Comparison of ENCODE assay signal across 8 cellular contexts in genomic region chr11:77820565-77821348, GRCh38. TPM values are rescaled to one million over a fixed set of nuclear protein-coding genes. Genes with fewer than 3 reads are reported as not detected.
DNase-seq lines count a peak whose midpoint lies in the region; ATAC-seq, FAIRE-seq and TF ChIP-seq lines count a peak whose summit lies in the region.

AAMDC (plus strand) TSS chr11:77821144; CDS start chr11:77842497, 21,353 bp downstream.
RSF1 (minus strand) TSS chr11:77820722; CDS start chr11:77820714, 8 bp downstream.

- H4K20me1 ChIP-seq in H9 (ENCODE audit: control insufficient read depth, insufficient read depth, insufficient read length) = no peaks in the 10 kb centered on the region

- no peak within 1 kb of the TSS for H3T11ph ChIP-seq in H9 (ENCODE audit: low read length)

- H3K27me3 Mint-ChIP-seq in H9 (ENCODE audit: low read depth) = no peaks in the 10 kb centered on the region; the same call in 1 of the 2 replicates

- H3K4me1 ChIP-seq in H9 (ENCODE audit: insufficient read depth, low read length) (no peaks in the 10 kb centered on the region), foreskin keratinocyte (no peaks in the 10 kb centered on the region), neuron (ENCODE audit: insufficient read depth, low read length) (peaks cover 14% of the 10 kb centered on the region), subcutaneous abdominal adipose tissue (ENCODE audit: control insufficient read depth in 5 of 5, insufficient read depth in 5 of 5, low read length in 5 of 5) (peaks cover 3 to 44% (median 34%) of the 10 kb centered on the region in 5 donors)

- H3K79me2 ChIP-seq in H9 (ENCODE audit: insufficient read depth, low read length) = peaks cover 23% of the 10 kb centered on the region

- H4K5ac ChIP-seq in H9 (ENCODE audit: insufficient read length, low read depth, low read length) = no peak within 1 kb of the TSS

- peaks cover 8 to 18% of the 10 kb centered on the region in 2 experiments for H3K4me1 Mint-ChIP-seq in H9

- H3K18ac ChIP-seq in H9 (ENCODE audit: insufficient read length, low read depth, low read length) = peak within 1 kb of the TSS; percentile 96

- H4K8ac ChIP-seq in H9 (replicated peaks; ENCODE audit: insufficient read length, low read depth, low read length) = no peak within 1 kb of the TSS

- H2AK5ac ChIP-seq in H9 (ENCODE audit: insufficient read length, low read length) = no peak within 1 kb of the TSS

- DNase-seq in H9 = peak; percentile 98
- DNase-seq in M059J (ENCODE audit: low read depth) = peak; percentile 98
- DNase-seq in SHP77 (lab: John Stamatoyannopoulos, UW) = peak; percentile 99
- DNase-seq in activated gamma-delta T cell treated with Interleukin-2 at 50 U/mL for 16 hours = peak; percentile 97
- DNase-seq in foreskin keratinocyte = peak; percentile 93 to 96

- H2BK5ac ChIP-seq in H9 (ENCODE audit: insufficient read length, low read length) = peak within 1 kb of the TSS; percentile 25

- no peak within 1 kb of the TSS for H3K23ac ChIP-seq in H9 (ENCODE audit: insufficient read length, low read depth, low read length)

- H2BK120ac ChIP-seq in H9 (ENCODE audit: low read depth, low read length, poor library complexity, severe bottlenecking) = peak within 1 kb of the TSS; percentile 40

- H3K36me3 Mint-ChIP-seq in H9 (ENCODE audit: insufficient read depth in 1 of 3, low read depth in 3 of 3) = peaks cover 4 to 10% (median 5%) of the 10 kb centered on the region in 3 experiments; a peak in 6 of 7 replicates

- H3K4me2 ChIP-seq in H9 (ENCODE audit: insufficient read depth, insufficient read length, low read length) = peak within 1 kb of the TSS; percentile 80

- H3K9me3 Mint-ChIP-seq in H9 = peaks cover 0 to 4% of the 10 kb centered on the region in 2 experiments; a peak in 2 of 5 replicates

- peak; percentile 92 for ATAC-seq in foreskin keratinocyte

- H3K23me2 ChIP-seq in H9 (ENCODE audit: insufficient read length, low read depth, low read length, poor library complexity, severe bottlenecking) = peaks cover 5% of the 10 kb centered on the region

- peaks cover 5% of the 10 kb centered on the region for H3K36me3 ChIP-seq in neuron (ENCODE audit: insufficient read depth, low read length)
- no peaks in the 10 kb centered on the region for H3K36me3 ChIP-seq in subcutaneous abdominal adipose tissue (ENCODE audit: control insufficient read depth in 5 of 5, insufficient read depth in 5 of 5, low read length in 5 of 5)

- H3K9me3 ChIP-seq in H9 (ENCODE audit: control insufficient read depth, low read depth, low read length) (no peaks in the 10 kb centered on the region), neuron (ENCODE audit: low read length) (no peaks in the 10 kb centered on the region), subcutaneous abdominal adipose tissue (ENCODE audit: control insufficient read depth in 5 of 5, low read length in 5 of 5) (no peaks in the 10 kb centered on the region)

- H3K79me1 ChIP-seq in H9 (ENCODE audit: insufficient read depth, low read depth, low read length, poor library complexity, severe bottlenecking) = no peaks in the 10 kb centered on the region

- H3K27me3 ChIP-seq in H9 (ENCODE audit: insufficient read depth, low read length) (no peaks in the 10 kb centered on the region), foreskin keratinocyte (no peaks in the 10 kb centered on the region), neuron (ENCODE audit: insufficient read depth, low read length) (no peaks in the 10 kb centered on the region), subcutaneous abdominal adipose tissue (ENCODE audit: control insufficient read depth in 5 of 5, insufficient read depth in 4 of 5, low read length in 5 of 5) (no peaks in the 10 kb centered on the region)

- TF ChIP-seq CTCF in H9 (conservative IDR thresholded peaks at IDR 0.05) (peak; percentile 77), foreskin keratinocyte (conservative IDR thresholded peaks at IDR 0.05) (peak; percentile 97)

- peak within 1 kb of the TSS; percentile 93 to 99 for H3K4me3 Mint-ChIP-seq in H9

- H2BK15ac ChIP-seq in H9 (ENCODE audit: low read depth, low read length) = no peak within 1 kb of the TSS

- H3K14ac ChIP-seq in H9 (ENCODE audit: insufficient read depth, low read length) = peak within 1 kb of the TSS; percentile 98

- peak within 1 kb of the TSS; percentile 65; the same call in 1 of the 2 replicates for H3K4ac ChIP-seq in H9 (ENCODE audit: low read depth, low read length)

- no peak within 1 kb of the TSS for H2BK12ac ChIP-seq in H9 (ENCODE audit: insufficient read length, low read depth, low read length)

- peak within 1 kb of the TSS; percentile 94 for H3K9ac ChIP-seq in H9 (ENCODE audit: extremely low read depth, insufficient read length, low read length)
- peak within 1 kb of the TSS; percentile 79 to 95 (median 90) for H3K9ac ChIP-seq in subcutaneous abdominal adipose tissue (ENCODE audit: low read length in 5 of 5)

- peak; percentile 94 for FAIRE-seq in G401.6 (lab: Jason Lieb, UNC)

- H2AFZ ChIP-seq in H9 (ENCODE audit: low read length) = no peak within 1 kb of the TSS
- peak within 1 kb of the TSS; percentile 70 for H2AFZ ChIP-seq in neuron (ENCODE audit: low read depth, low read length)

- H3K27ac Mint-ChIP-seq in H9 = peak within 1 kb of the TSS; percentile 94 to 99 (median 99)

- H3K56ac ChIP-seq in H9 (ENCODE audit: insufficient read length, low read depth, low read length) = no peak within 1 kb of the TSS

- no CpG with 5 or more reads among the region's 64 CpGs for WGBS in H9 (ENCODE audit: extremely low coverage, insufficient read length, low lambda C conversion rate)

- H4K91ac ChIP-seq in H9 (ENCODE audit: insufficient read length, low read depth, low read length) = peak within 1 kb of the TSS; percentile 94

- no peak within 1 kb of the TSS for H2BK20ac ChIP-seq in H9 (ENCODE audit: low read depth, low read length, poor library complexity, severe bottlenecking)

- H3K27ac ChIP-seq in H9 (ENCODE audit: insufficient read length, low read depth, low read length) (peak within 1 kb of the TSS; percentile 55), foreskin keratinocyte (peak within 1 kb of the TSS; percentile 69), subcutaneous abdominal adipose tissue (ENCODE audit: low read depth, low read length) (peak within 1 kb of the TSS; percentile 93)

- H3K4me3 ChIP-seq in neuron (ENCODE audit: low read length) = peak within 1 kb of the TSS; percentile 78
- H3K4me3 ChIP-seq in subcutaneous abdominal adipose tissue (ENCODE audit: low read depth in 1 of 5, low read length in 5 of 5) = peak within 1 kb of the TSS; percentile 94 to 99 (median 96)

RNA-seq across cellular contexts. Expression of gene AAMDC, which starts in this region (rescaled TPM):
- 20.7 and 22.3 TPM in 2 replicates for total RNA-seq in H9 (2021)
- total RNA-seq in M059J (2014; rRNA removed; shearing (Covaris generic)) = 18.3 and 28.8 TPM in 2 replicates
- total RNA-seq in foreskin keratinocyte = 22.4 and 24.9 TPM in 2 replicates
- polyA plus RNA-seq in foreskin keratinocyte = 31.9 and 32.7 TPM in 2 replicates

RNA-seq across cellular contexts. Expression of gene RSF1, which starts in this region (rescaled TPM):
- total RNA-seq in H9 (2021) (69.6 and 82.6 TPM in 2 replicates), foreskin keratinocyte (36.0 and 38.4 TPM in 2 replicates)
- 31.0 and 32.7 TPM in 2 replicates for total RNA-seq in M059J (2014; rRNA removed; shearing (Covaris generic))
- polyA plus RNA-seq in foreskin keratinocyte = 3.8 and 4.3 TPM in 2 replicates

Comparison
In these comparisons a context has a peak if more than half of its experiments do, and no peak if none do; other contexts are left out.
1. Peak in every context shown above with its lines: DNase-seq, ATAC-seq, H3K4me3 ChIP-seq and H3K27ac ChIP-seq.